In genomic region chr12:110577717-110578521, GRCh38 we compare ENCODE assay signal across 8 cellular contexts. TPM values are rescaled to one million over a fixed set of nuclear protein-coding genes. Genes with fewer than 3 reads are reported as not detected.
DNase-seq lines count a peak whose midpoint lies in the region; ATAC-seq and TF ChIP-seq lines count a peak whose summit lies in the region.

No MANE protein-coding gene starts in this region.

- H3K4ac ChIP-seq in IMR-90 (ENCODE audit: low read depth, low read length): peak overlapping the region; percentile 89

- ATAC-seq in IMR-90 (ENCODE audit: low read depth): peak; percentile 82
- ATAC-seq in stimulated activated memory B cell treated with anti-CD40 and anti-IgM and Interleukin-4, amounts not matched to agents 10 μg/mL and 1 μg/mL and 100 μg/mL, for 72 hours: peak; percentile 72
- ATAC-seq in HG03159 (IDR thresholded peaks at IDR 0.05; ENCODE audit: unreplicated experiment): no peak
- ATAC-seq in GM18868 (IDR thresholded peaks at IDR 0.05; ENCODE audit: unreplicated experiment): no peak
- ATAC-seq in GM19463 (IDR thresholded peaks at IDR 0.05; ENCODE audit: unreplicated experiment): no peak

- peak overlapping the region; percentile 87 for H2BK20ac ChIP-seq in IMR-90 (ENCODE audit: low read depth, low read length)

- H3K27ac ChIP-seq in IMR-90 (ENCODE audit: insufficient read depth, low read length): peak overlapping the region; percentile 92; the same call in 1 of the 2 replicates

- peaks cover 10% of the 10 kb centered on the region for H3K9me1 ChIP-seq in IMR-90 (ENCODE audit: insufficient read depth, low read length)

- peak overlapping the region; percentile 85 for H2BK120ac ChIP-seq in IMR-90 (ENCODE audit: low read depth, low read length)

- H3K14ac ChIP-seq in IMR-90 (replicated peaks; ENCODE audit: low read depth, low read length): peak overlapping the region; percentile 86

- H3K27me3 ChIP-seq in IMR-90 (ENCODE audit: control insufficient read depth, insufficient read depth, low read length): no peaks in the 10 kb centered on the region

- dilution Hi-C loops in IMR-90 (cut with HindIII; ENCODE audit: low sequenced_read_pairs, unreplicated experiment): no loop called here

- H3K4me3 ChIP-seq in IMR-90 (ENCODE audit: insufficient read depth, low read depth, low read length) (peak overlapping the region; percentile 0; the same call in 1 of the 2 replicates), fibroblast of the aortic adventitia (ENCODE audit: low read depth, low read length) (peak overlapping the region; percentile 22)

- H2AK9ac ChIP-seq in IMR-90 (replicated peaks; ENCODE audit: low read depth, low read length, poor library complexity): peak overlapping the region; percentile 81

- H3K79me1 ChIP-seq in IMR-90 (ENCODE audit: low read depth in 1 of 2, low read length in 2 of 2): peaks cover 20 to 62% of the 10 kb centered on the region in 2 experiments

- no TSS peak for BruUV-seq in IMR-90 (replicated peaks; lab: Mats Ljungman, UMichigan)

- peak overlapping the region; percentile 98 for H2BK5ac ChIP-seq in IMR-90 (ENCODE audit: low read depth, low read length, poor library complexity, severe bottlenecking)

- H4K91ac ChIP-seq in IMR-90 (ENCODE audit: insufficient read depth, low read depth, low read length): peak overlapping the region; percentile 85

- H2BK15ac ChIP-seq in IMR-90 (ENCODE audit: low read depth, low read length): peak overlapping the region; percentile 88; the same call in 2 of the 3 replicates

- peaks cover 65% of the 10 kb centered on the region for H3K4me1 Mint-ChIP-seq in activated CD4-positive, alpha-beta T cell treated with anti-CD3 and anti-CD28 coated beads, Interleukin-2, amount 10 ng/mL, durations not matched to agents 7 days and 5 days
- H3K4me1 Mint-ChIP-seq in stimulated activated memory B cell treated with anti-CD40 and anti-IgM and Interleukin-4, amounts not matched to agents 10 μg/mL and 1 μg/mL and 100 μg/mL, for 72 hours: peaks cover 66% of the 10 kb centered on the region

- peak; percentile 24; the same call in 1 of the 2 replicates for TF ChIP-seq POLR2A in IMR-90 (IDR thresholded peaks at IDR 0.05; ENCODE audit: low read depth, low read length)

- peaks cover 10% of the 10 kb centered on the region for H3K4me1 ChIP-seq in IMR-90 (ENCODE audit: control insufficient read depth, insufficient read depth, low read length)

- CTCF ChIA-PET in IMR-90 (lab: Yijun Ruan, JAX): interaction anchor here (0.6 kb wide), 1 partner anchor 274 kb away, joined by 3 read pairs; no protein-coding TSS in a partner anchor
- CTCF ChIA-PET in activated CD4-positive, alpha-beta T cell treated with anti-CD3 and anti-CD28 coated beads, Interleukin-2, amount 10 ng/mL, durations not matched to agents 7 days and 5 days (lab: Charles Lee): interaction anchor here (0.6 to 2.8 kb wide), 4 partner anchors 12 to 1376 kb away, joined by 3 to 9 read pairs (median 3); partner anchors contain the start of gene ARPC3

- H2AK5ac ChIP-seq in IMR-90 (ENCODE audit: low read depth, low read length): peak overlapping the region; percentile 84; the same call in 1 of the 2 replicates

- TF ChIP-seq RAD21 in IMR-90 (IDR thresholded peaks at IDR 0.05; ENCODE audit: low read length): no peak

- peak overlapping the region; percentile 53 for H3K56ac ChIP-seq in IMR-90 (ENCODE audit: extremely low read depth, insufficient read depth, low read length)

- in situ Hi-C loops in IMR-90 (cut with MboI; ENCODE audit: low sequenced_read_pairs): no loop called here

- intact Hi-C loops in IMR-90 (cut with micrococcal nuclease): loop anchor here (1.0 kb wide), 1 partner anchor 14 kb away; no protein-coding TSS in a partner anchor

- H3K23ac ChIP-seq in IMR-90 (ENCODE audit: low read depth, low read length): peak overlapping the region; percentile 84

- H3K27me3 Mint-ChIP-seq in activated CD4-positive, alpha-beta T cell treated with anti-CD3 and anti-CD28 coated beads, Interleukin-2, amount 10 ng/mL, durations not matched to agents 7 days and 5 days: no peaks in the 10 kb centered on the region
- H3K27me3 Mint-ChIP-seq in stimulated activated memory B cell treated with anti-CD40 and anti-IgM and Interleukin-4, amounts not matched to agents 10 μg/mL and 1 μg/mL and 100 μg/mL, for 72 hours: no peaks in the 10 kb centered on the region

- H4K5ac ChIP-seq in IMR-90 (ENCODE audit: low read depth, low read length): peak overlapping the region; percentile 20; the same call in 1 of the 2 replicates

- DNase-seq in GM03348 (ENCODE audit: low spot score) (peak; percentile 55), IMR-90 (peak; percentile 88), fibroblast of the aortic adventitia (ENCODE audit: low read depth) (peak; percentile 89)
- peak; percentile 55 for DNase-seq in activated CD4-positive, alpha-beta T cell treated with anti-CD3 and anti-CD28 coated beads, Interleukin-2, amount 10 ng/mL, durations not matched to agents 7 days and 5 days

- H3K18ac ChIP-seq in IMR-90 (ENCODE audit: low read depth, low read length): peak overlapping the region; percentile 82

- no peaks in the 10 kb centered on the region for H3K36me3 ChIP-seq in IMR-90 (ENCODE audit: control insufficient read depth, insufficient read depth, low read length)

- peak overlapping the region; percentile 47 to 80; a peak in 3 of 4 replicates for H4K8ac ChIP-seq in IMR-90 (ENCODE audit: low read depth in 2 of 2, low read length in 2 of 2)

- peak overlapping the region; percentile 94 for H3K27ac Mint-ChIP-seq in activated CD4-positive, alpha-beta T cell treated with anti-CD3 and anti-CD28 coated beads, Interleukin-2, amount 10 ng/mL, durations not matched to agents 7 days and 5 days
- H3K27ac Mint-ChIP-seq in stimulated activated memory B cell treated with anti-CD40 and anti-IgM and Interleukin-4, amounts not matched to agents 10 μg/mL and 1 μg/mL and 100 μg/mL, for 72 hours: peak overlapping the region; percentile 95

- H3K36me3 Mint-ChIP-seq in activated CD4-positive, alpha-beta T cell treated with anti-CD3 and anti-CD28 coated beads, Interleukin-2, amount 10 ng/mL, durations not matched to agents 7 days and 5 days (ENCODE audit: low read depth): peaks cover 38% of the 10 kb centered on the region
- peaks cover 5% of the 10 kb centered on the region for H3K36me3 Mint-ChIP-seq in stimulated activated memory B cell treated with anti-CD40 and anti-IgM and Interleukin-4, amounts not matched to agents 10 μg/mL and 1 μg/mL and 100 μg/mL, for 72 hours

- TF ChIP-seq CTCF in IMR-90 (conservative IDR thresholded peaks at IDR 0.05; ENCODE audit: low read depth, low read length) (no peak), fibroblast of the aortic adventitia (IDR thresholded peaks at IDR 0.05; ENCODE audit: insufficient read depth, low read length) (no peak)

- H3K9ac ChIP-seq in IMR-90 (ENCODE audit: low read depth, low read length): peak overlapping the region; percentile 65

- no peaks in the 10 kb centered on the region for H3K9me3 ChIP-seq in IMR-90 (ENCODE audit: control insufficient read depth, insufficient read depth, low read length)

- peak overlapping the region; percentile 91 for H3K4me2 ChIP-seq in IMR-90 (ENCODE audit: low read depth, low read length)

- WGBS in IMR-90 (ENCODE audit: extremely low coverage in 2 of 2, insufficient read length in 1 of 2), 2 experiments: 83% methylated on average over 1 of the region's 7 CpGs; no CpG with 5 or more reads in 1 of the 2 experiments

- POLR2A ChIA-PET in IMR-90 (lab: Charles Lee; ENCODE audit: unreplicated experiment): no interaction called here
- POLR2A ChIA-PET in activated CD4-positive, alpha-beta T cell treated with anti-CD3 and anti-CD28 coated beads, Interleukin-2, amount 10 ng/mL, durations not matched to agents 7 days and 5 days (lab: Charles Lee): no interaction called here

- H2AFZ ChIP-seq in IMR-90 (replicated peaks; ENCODE audit: low read length, poor library complexity): no peak overlapping the region

- H3K4me3 Mint-ChIP-seq in activated CD4-positive, alpha-beta T cell treated with anti-CD3 and anti-CD28 coated beads, Interleukin-2, amount 10 ng/mL, durations not matched to agents 7 days and 5 days: peak overlapping the region; percentile 92
- peak overlapping the region; percentile 91 for H3K4me3 Mint-ChIP-seq in stimulated activated memory B cell treated with anti-CD40 and anti-IgM and Interleukin-4, amounts not matched to agents 10 μg/mL and 1 μg/mL and 100 μg/mL, for 72 hours

- H4K20me1 ChIP-seq in IMR-90 (ENCODE audit: insufficient read depth, low read length): peaks cover 58% of the 10 kb centered on the region

- peaks cover 2% of the 10 kb centered on the region for H3K9me3 Mint-ChIP-seq in activated CD4-positive, alpha-beta T cell treated with anti-CD3 and anti-CD28 coated beads, Interleukin-2, amount 10 ng/mL, durations not matched to agents 7 days and 5 days
- no peaks in the 10 kb centered on the region for H3K9me3 Mint-ChIP-seq in stimulated activated memory B cell treated with anti-CD40 and anti-IgM and Interleukin-4, amounts not matched to agents 10 μg/mL and 1 μg/mL and 100 μg/mL, for 72 hours

TF ChIP-seq in IMR-90, 13 proteins besides CTCF, POLR2A, EP300 and RAD21 (continues in another document):
- TF ChIP-seq USF2 (IDR thresholded peaks at IDR 0.05; ENCODE audit: low read depth, low read length): no peak
- peak; percentile 80 for TF ChIP-seq CEBPB (IDR thresholded peaks at IDR 0.05; ENCODE audit: low read depth, low read length)
- TF ChIP-seq FOS (IDR thresholded peaks at IDR 0.05; ENCODE audit: low read depth, low read length): peak; percentile 83

RNA-seq across cellular contexts. Expression of gene PPTC7, which starts 5.2 kb away (rescaled TPM):
- 4.1 and 4.7 TPM in 2 replicates for total RNA-seq in IMR-90 (2012; rRNA removed)
- polyA plus RNA-seq in IMR-90 (2012; rRNA removed): 5.9 and 6.8 TPM in 2 replicates
- 1.7 and 1.9 TPM in 2 replicates for polyA plus RNA-seq in IMR-90 (2012; cell fraction: cytosol; rRNA removed)
- 1.8 and 7.3 TPM in 2 replicates for polyA plus RNA-seq in IMR-90 (2012; cell fraction: nucleus; rRNA removed; ENCODE audit: low replicate concordance)
- total RNA-seq in activated CD4-positive, alpha-beta T cell treated with anti-CD3 and anti-CD28 coated beads, Interleukin-2, amount 10 ng/mL, durations not matched to agents 7 days and 5 days: 10 to 100 TPM; 25.7 to 29.2 TPM
- 6.1 and 11.9 TPM in 2 replicates for total RNA-seq in fibroblast of the aortic adventitia (ENCODE audit: low replicate concordance)

RNA-seq across cellular contexts. Expression of gene TCTN1, which starts 36.0 kb away (rescaled TPM):
- total RNA-seq in IMR-90 (2012; rRNA removed): 11.1 and 11.7 TPM in 2 replicates
- 17.5 and 18.8 TPM in 2 replicates for polyA plus RNA-seq in IMR-90 (2012; rRNA removed)
- 16.9 and 18.3 TPM in 2 replicates for polyA plus RNA-seq in IMR-90 (2012; cell fraction: cytosol; rRNA removed)
- polyA plus RNA-seq in IMR-90 (2012; cell fraction: nucleus; rRNA removed; ENCODE audit: low replicate concordance): 37.6 and 52.8 TPM in 2 replicates
- total RNA-seq in activated CD4-positive, alpha-beta T cell treated with anti-CD3 and anti-CD28 coated beads, Interleukin-2, amount 10 ng/mL, durations not matched to agents 7 days and 5 days: 1 to 10 TPM; 4.3 to 5.2 TPM
- total RNA-seq in fibroblast of the aortic adventitia (ENCODE audit: low replicate concordance): 46.3 and 80.4 TPM in 2 replicates

Comparison
In these comparisons a context has a peak if more than half of its experiments do, and no peak if none do; other contexts are left out.
1. ATAC-seq: peak in IMR-90 (single experiment) and stimulated activated memory B cell treated with anti-CD40 and anti-IgM and Interleukin-4, amounts not matched to agents 10 μg/mL and 1 μg/mL and 100 μg/mL, for 72 hours (single experiment); none in HG03159 (single experiment), GM18868 (single experiment) and GM19463 (single experiment).
2. Peak in every context shown above with its lines, with median percentiles within 50 percentile points of each other: DNase-seq.